In genomic region chr18:11909597-11910026, GRCh38 we compare ENCODE assay signal across 1 cellular context.
TF ChIP-seq lines count a peak whose summit lies in the region.

No MANE protein-coding gene starts in this region.

TF ChIP-seq in HepG2, 621 proteins besides CTCF, POLR2A, EP300 and RAD21 (continued from another document):
- TF ChIP-seq ZNF318 (CRISPR knock-in tag; IDR thresholded peaks at IDR 0.05) (no peak), NCOA2 (CRISPR knock-in tag; IDR thresholded peaks at IDR 0.05) (0 out of 2 replicates have a peak, but pooled peaks have one; percentile 16), ZNF770 (CRISPR knock-in tag; IDR thresholded peaks at IDR 0.05) (peak; percentile 72), ZNF615 (CRISPR knock-in tag; IDR thresholded peaks at IDR 0.05; ENCODE audit: borderline replicate concordance) (no peak), ZNF773 (CRISPR knock-in tag; IDR thresholded peaks at IDR 0.05; ENCODE audit: borderline replicate concordance) (no peak), PATZ1 (CRISPR knock-in tag; IDR thresholded peaks at IDR 0.05) (peak; percentile 65), ZNF549 (CRISPR knock-in tag; IDR thresholded peaks at IDR 0.05) (no peak), ZNF768 (CRISPR knock-in tag; IDR thresholded peaks at IDR 0.05) (no peak), SALL1 (CRISPR knock-in tag; IDR thresholded peaks at IDR 0.05) (peak; percentile 38; the same call in 1 of the 2 replicates), RARA (CRISPR knock-in tag; IDR thresholded peaks at IDR 0.05) (0 out of 2 replicates have a peak, but pooled peaks have one; percentile 25), CEBPB (IDR thresholded peaks at IDR 0.05; ENCODE audit: borderline replicate concordance, low read depth, low read length) (peak; percentile 11; the same call in 1 of the 2 replicates), ASH2L (IDR thresholded peaks at IDR 0.05; ENCODE audit: insufficient read length, low read depth, low read length) (no peak)
